ENCODE assay signal across 8 cellular contexts in the genomic region with DNA sequence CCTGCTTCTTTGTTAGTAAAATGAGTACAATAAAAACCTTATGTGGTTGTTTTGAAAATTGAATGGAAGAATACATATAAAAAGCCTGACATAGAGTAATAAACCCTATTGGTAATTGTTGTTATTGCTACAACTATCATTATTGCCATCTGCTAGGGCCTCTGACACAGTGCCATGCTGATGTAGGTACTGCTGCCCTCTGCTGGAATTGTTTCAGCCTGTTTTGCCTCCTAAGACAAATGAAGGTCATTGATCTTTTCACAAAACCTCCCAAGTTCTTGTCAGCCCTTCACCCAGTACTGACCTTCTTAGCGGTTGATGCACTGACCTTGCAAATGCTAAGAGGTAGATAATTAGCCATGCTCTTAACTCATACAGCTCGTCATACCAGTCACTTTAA.
A peak's percentile ranks its signal among the peaks of the same experiment; 100 is the strongest.
DNase-seq lines count a peak whose midpoint lies in the region; ATAC-seq and TF ChIP-seq lines count a peak whose summit lies in the region.

No MANE protein-coding gene starts in this region.

- CTCF ChIA-PET in activated naive CD4-positive, alpha-beta T cell treated with anti-CD3 and anti-CD28 coated beads for 36 hours (lab: Charles Lee) = no interaction called here
- CTCF ChIA-PET in activated CD8-positive, alpha-beta memory T cell treated with anti-CD3 and anti-CD28 coated beads, Interleukin-2, amount 10 ng/mL, durations not matched to agents 7 days and 5 days (lab: Charles Lee) = no interaction called here

- no peaks in the 10 kb centered on the region for H3K27me3 ChIP-seq in kidney epithelial cell (ENCODE audit: control insufficient read depth, insufficient read depth, low read length)

- H3K27me3 Mint-ChIP-seq in activated naive CD4-positive, alpha-beta T cell treated with anti-CD3 and anti-CD28 coated beads for 36 hours (ENCODE audit: low read depth) = no peaks in the 10 kb centered on the region
- no peaks in the 10 kb centered on the region for H3K27me3 Mint-ChIP-seq in activated CD8-positive, alpha-beta memory T cell treated with anti-CD3 and anti-CD28 coated beads, Interleukin-2, amount 10 ng/mL, durations not matched to agents 7 days and 5 days

- DNase-seq in activated naive CD4-positive, alpha-beta T cell treated with anti-CD3 and anti-CD28 coated beads for 36 hours = peak; percentile 48
- DNase-seq in activated naive CD4-positive, alpha-beta T cell treated with Interleukin-2 at 50 U/mL for 16 hours = no peak
- DNase-seq in SK-N-DZ (ENCODE audit: low spot score) = peak; percentile 18
- DNase-seq in kidney epithelial cell (ENCODE audit: low read depth) = no peak
- no peak for DNase-seq in activated CD8-positive, alpha-beta memory T cell treated with anti-CD3 and anti-CD28 coated beads, Interleukin-2, amount 10 ng/mL, durations not matched to agents 7 days and 5 days
- no peak for DNase-seq in NCI-H1436 (lab: John Stamatoyannopoulos, UW)
- DNase-seq in NCI-H345 (lab: John Stamatoyannopoulos, UW) = no peak

- H3K4me1 Mint-ChIP-seq in activated naive CD4-positive, alpha-beta T cell treated with anti-CD3 and anti-CD28 coated beads for 36 hours (ENCODE audit: low read depth) = no peaks in the 10 kb centered on the region
- no peaks in the 10 kb centered on the region for H3K4me1 Mint-ChIP-seq in activated CD8-positive, alpha-beta memory T cell treated with anti-CD3 and anti-CD28 coated beads, Interleukin-2, amount 10 ng/mL, durations not matched to agents 7 days and 5 days

- peak; percentile 71 for ATAC-seq in HG03175 (IDR thresholded peaks at IDR 0.05; ENCODE audit: unreplicated experiment)
- ATAC-seq in activated CD8-positive, alpha-beta memory T cell treated with anti-CD3 and anti-CD28 coated beads, Interleukin-2, amount 10 ng/mL, durations not matched to agents 7 days and 5 days = no peak

- H3K4me3 Mint-ChIP-seq in activated naive CD4-positive, alpha-beta T cell treated with anti-CD3 and anti-CD28 coated beads for 36 hours = no peak overlapping the region
- H3K4me3 Mint-ChIP-seq in activated CD8-positive, alpha-beta memory T cell treated with anti-CD3 and anti-CD28 coated beads, Interleukin-2, amount 10 ng/mL, durations not matched to agents 7 days and 5 days = no peak overlapping the region

- TF ChIP-seq CTCF in kidney epithelial cell (IDR thresholded peaks at IDR 0.05; ENCODE audit: insufficient read depth, low read length, poor library complexity, severe bottlenecking) = peak; percentile 62

- intact Hi-C loops in activated naive CD4-positive, alpha-beta T cell treated with anti-CD3 and anti-CD28 coated beads for 36 hours (cut with micrococcal nuclease) = no loop called here

- no peaks in the 10 kb centered on the region for H3K9me3 Mint-ChIP-seq in activated naive CD4-positive, alpha-beta T cell treated with anti-CD3 and anti-CD28 coated beads for 36 hours
- peaks cover 6% of the 10 kb centered on the region for H3K9me3 Mint-ChIP-seq in activated CD8-positive, alpha-beta memory T cell treated with anti-CD3 and anti-CD28 coated beads, Interleukin-2, amount 10 ng/mL, durations not matched to agents 7 days and 5 days (ENCODE audit: low read depth)

- H3K27ac Mint-ChIP-seq in activated naive CD4-positive, alpha-beta T cell treated with anti-CD3 and anti-CD28 coated beads for 36 hours = no peak overlapping the region
- H3K27ac Mint-ChIP-seq in activated CD8-positive, alpha-beta memory T cell treated with anti-CD3 and anti-CD28 coated beads, Interleukin-2, amount 10 ng/mL, durations not matched to agents 7 days and 5 days = no peak overlapping the region

- H3K4me3 ChIP-seq in kidney epithelial cell (ENCODE audit: low read depth, low read length) = no peak overlapping the region

- H3K36me3 ChIP-seq in kidney epithelial cell (ENCODE audit: control insufficient read depth, insufficient read depth, low read length) = no peaks in the 10 kb centered on the region

- no peaks in the 10 kb centered on the region for H3K36me3 Mint-ChIP-seq in activated naive CD4-positive, alpha-beta T cell treated with anti-CD3 and anti-CD28 coated beads for 36 hours (ENCODE audit: low read depth)
- H3K36me3 Mint-ChIP-seq in activated CD8-positive, alpha-beta memory T cell treated with anti-CD3 and anti-CD28 coated beads, Interleukin-2, amount 10 ng/mL, durations not matched to agents 7 days and 5 days = no peaks in the 10 kb centered on the region

Comparison
In these comparisons a context has a peak if more than half of its experiments do, and no peak if none do; other contexts are left out.
1. DNase-seq: peak in activated naive CD4-positive, alpha-beta T cell treated with anti-CD3 and anti-CD28 coated beads for 36 hours (single experiment) and SK-N-DZ (single experiment); none in activated naive CD4-positive, alpha-beta T cell treated with Interleukin-2 at 50 U/mL for 16 hours (single experiment), kidney epithelial cell (single experiment), activated CD8-positive, alpha-beta memory T cell treated with anti-CD3 and anti-CD28 coated beads, Interleukin-2, amount 10 ng/mL, durations not matched to agents 7 days and 5 days (single experiment), NCI-H1436 (single experiment) and NCI-H345 (single experiment).